Comparison of ENCODE assay signal across 8 cellular contexts in genomic region chr1:247487057-247487456, GRCh38. TPM values are rescaled to one million over a fixed set of nuclear protein-coding genes. Genes with fewer than 3 reads are reported as not detected.
DNase-seq lines count a peak whose midpoint lies in the region; ATAC-seq, FAIRE-seq and TF ChIP-seq lines count a peak whose summit lies in the region.

No MANE protein-coding gene starts in this region.

- no peaks in the 10 kb centered on the region for H3K4me1 ChIP-seq in pancreas

- peak; percentile 37 for FAIRE-seq in pancreas (lab: Jason Lieb, UNC)

- no peaks in the 10 kb centered on the region for H3K9me3 ChIP-seq in pancreas

- intact Hi-C loops in pancreas (cut with DNase I) = no loop called here

- H3K27ac ChIP-seq in pancreas = no peak overlapping the region

- DNase-seq in stimulated activated CD4-positive, alpha-beta T cell treated with anti-CD3 and anti-CD28 coated beads, Interleukin-15, amount 100 ng/mL, for 24 hours = peak; percentile 25
- no peak for DNase-seq in stimulated activated CD4-positive, alpha-beta T cell treated with anti-CD3 and anti-CD28 coated beads, Interleukin-1b, Interleukin-23, amount 100 ng/mL, for 48 hours
- peak; percentile 18 for DNase-seq in H4 (ENCODE audit: low spot score)
- DNase-seq in NAMALWA (ENCODE audit: low spot score) = peak; percentile 75
- peak; percentile 15 for DNase-seq in activated CD4-positive, alpha-beta T cell treated with anti-CD3 and anti-CD28 coated beads, Interleukin-2, amount 50 U/mL, for 1 hour
- DNase-seq in fibroblast of villous mesenchyme (ENCODE audit: low read depth) = peak; percentile 61
- no peak for DNase-seq in pancreas
- DNase-seq in NCI-H1417 treated with DMSO at 0.1 percent for 48 hours (lab: John Stamatoyannopoulos, UW) = no peak

- ATAC-seq in pancreas = peak in 3 of 4 donors; percentile 62 to 67 (median 62)

- H3K4me3 ChIP-seq in fibroblast of villous mesenchyme (ENCODE audit: low read depth, low read length) = no peak overlapping the region
- H3K4me3 ChIP-seq in pancreas = no peak overlapping the region

- no peaks in the 10 kb centered on the region for H3K36me3 ChIP-seq in pancreas

- peaks cover 0 to 4% (median 0%) of the 10 kb centered on the region in 4 donors for H3K27me3 ChIP-seq in pancreas

- TF ChIP-seq CTCF in fibroblast of villous mesenchyme (IDR thresholded peaks at IDR 0.05; ENCODE audit: insufficient read depth, low read depth, low read length) = peak; percentile 67
- TF ChIP-seq CTCF in pancreas (IDR thresholded peaks at IDR 0.05) = no peak

RNA-seq across cellular contexts. Expression of gene OR2B11, which starts 29.2 kb away (rescaled TPM):
- not detected in 2 replicates for total RNA-seq in H4 (2014; rRNA removed; shearing (Covaris generic))
- not detected in 2 replicates for total RNA-seq in fibroblast of villous mesenchyme
- total RNA-seq in pancreas = not detected
- polyA plus RNA-seq in pancreas = not detected

RNA-seq across cellular contexts. Expression of gene OR2C3, which starts 49.2 kb away (rescaled TPM):
- not detected in 2 replicates for total RNA-seq in H4 (2014; rRNA removed; shearing (Covaris generic))
- total RNA-seq in fibroblast of villous mesenchyme (not detected in 2 replicates), pancreas (not detected)
- under 1 TPM in 1 of 2 donors, not detected in 1; 0.02 TPM for polyA plus RNA-seq in pancreas

Comparison
In these comparisons a context has a peak if more than half of its experiments do, and no peak if none do; other contexts are left out.
1. DNase-seq: peak in stimulated activated CD4-positive, alpha-beta T cell treated with anti-CD3 and anti-CD28 coated beads, Interleukin-15, amount 100 ng/mL, for 24 hours (single experiment), H4 (single experiment), NAMALWA (single experiment), activated CD4-positive, alpha-beta T cell treated with anti-CD3 and anti-CD28 coated beads, Interleukin-2, amount 50 U/mL, for 1 hour (single experiment) and fibroblast of villous mesenchyme (single experiment); none in stimulated activated CD4-positive, alpha-beta T cell treated with anti-CD3 and anti-CD28 coated beads, Interleukin-1b, Interleukin-23, amount 100 ng/mL, for 48 hours (single experiment), pancreas (0 of 6) and NCI-H1417 treated with DMSO at 0.1 percent for 48 hours (single experiment).